In genomic region chr6:15048367-15048766, GRCh38 we compare ENCODE assay signal across 1 cellular context.
A peak's percentile ranks its signal among the peaks of the same experiment; 100 is the strongest.
TF ChIP-seq lines count a peak whose summit lies in the region.

No MANE protein-coding gene starts in this region.

TF ChIP-seq in GM12878, 131 proteins besides CTCF, POLR2A, EP300 and RAD21 (continued from another document and continues in another):
- TF ChIP-seq, protein P1, sequence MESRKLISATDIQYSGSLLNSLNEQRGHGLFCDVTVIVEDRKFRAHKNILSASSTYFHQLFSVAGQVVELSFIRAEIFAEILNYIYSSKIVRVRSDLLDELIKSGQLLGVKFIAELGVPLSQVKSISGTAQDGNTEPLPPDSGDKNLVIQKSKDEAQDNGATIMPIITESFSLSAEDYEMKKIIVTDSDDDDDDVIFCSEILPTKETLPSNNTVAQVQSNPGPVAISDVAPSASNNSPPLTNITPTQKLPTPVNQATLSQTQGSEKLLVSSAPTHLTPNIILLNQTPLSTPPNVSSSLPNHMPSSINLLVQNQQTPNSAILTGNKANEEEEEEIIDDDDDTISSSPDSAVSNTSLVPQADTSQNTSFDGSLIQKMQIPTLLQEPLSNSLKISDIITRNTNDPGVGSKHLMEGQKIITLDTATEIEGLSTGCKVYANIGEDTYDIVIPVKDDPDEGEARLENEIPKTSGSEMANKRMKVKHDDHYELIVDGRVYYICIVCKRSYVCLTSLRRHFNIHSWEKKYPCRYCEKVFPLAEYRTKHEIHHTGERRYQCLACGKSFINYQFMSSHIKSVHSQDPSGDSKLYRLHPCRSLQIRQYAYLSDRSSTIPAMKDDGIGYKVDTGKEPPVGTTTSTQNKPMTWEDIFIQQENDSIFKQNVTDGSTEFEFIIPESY (IDR thresholded peaks at IDR 0.05), result no peak
- no peak for TF ChIP-seq CEBPB (IDR thresholded peaks at IDR 0.05; ENCODE audit: borderline replicate concordance in 1 of 2, low read depth in 2 of 2, low read length in 2 of 2)
- no peak for TF ChIP-seq CUX1 (IDR thresholded peaks at IDR 0.05; ENCODE audit: insufficient replicate concordance, low read depth, low read length)
- peak; percentile 65; the same call in 1 of the 2 replicates for TF ChIP-seq ZNF384 (IDR thresholded peaks at IDR 0.05; ENCODE audit: borderline replicate concordance, low read depth, low read length)
- TF ChIP-seq ATF7 (IDR thresholded peaks at IDR 0.05; ENCODE audit: low read depth), result peak; percentile 52
- no peak for TF ChIP-seq PML (IDR thresholded peaks at IDR 0.05; ENCODE audit: low read length)
- no peak for TF ChIP-seq SMAD5 (IDR thresholded peaks at IDR 0.05; ENCODE audit: low read depth)
- TF ChIP-seq, protein P2, sequence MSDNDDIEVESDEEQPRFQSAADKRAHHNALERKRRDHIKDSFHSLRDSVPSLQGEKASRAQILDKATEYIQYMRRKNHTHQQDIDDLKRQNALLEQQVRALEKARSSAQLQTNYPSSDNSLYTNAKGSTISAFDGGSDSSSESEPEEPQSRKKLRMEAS (IDR thresholded peaks at IDR 0.05; ENCODE audit: low read depth, low read length), result no peak
- TF ChIP-seq MTA2 (IDR thresholded peaks at IDR 0.05; ENCODE audit: low read depth), result no peak
- no peak for TF ChIP-seq NBN (IDR thresholded peaks at IDR 0.05)
- no peak for TF ChIP-seq ESRRA (IDR thresholded peaks at IDR 0.05; ENCODE audit: low read length)
- TF ChIP-seq PAX5 (IDR thresholded peaks at IDR 0.05; ENCODE audit: borderline replicate concordance, low read depth, low read length), result no peak
- TF ChIP-seq, protein P3, sequence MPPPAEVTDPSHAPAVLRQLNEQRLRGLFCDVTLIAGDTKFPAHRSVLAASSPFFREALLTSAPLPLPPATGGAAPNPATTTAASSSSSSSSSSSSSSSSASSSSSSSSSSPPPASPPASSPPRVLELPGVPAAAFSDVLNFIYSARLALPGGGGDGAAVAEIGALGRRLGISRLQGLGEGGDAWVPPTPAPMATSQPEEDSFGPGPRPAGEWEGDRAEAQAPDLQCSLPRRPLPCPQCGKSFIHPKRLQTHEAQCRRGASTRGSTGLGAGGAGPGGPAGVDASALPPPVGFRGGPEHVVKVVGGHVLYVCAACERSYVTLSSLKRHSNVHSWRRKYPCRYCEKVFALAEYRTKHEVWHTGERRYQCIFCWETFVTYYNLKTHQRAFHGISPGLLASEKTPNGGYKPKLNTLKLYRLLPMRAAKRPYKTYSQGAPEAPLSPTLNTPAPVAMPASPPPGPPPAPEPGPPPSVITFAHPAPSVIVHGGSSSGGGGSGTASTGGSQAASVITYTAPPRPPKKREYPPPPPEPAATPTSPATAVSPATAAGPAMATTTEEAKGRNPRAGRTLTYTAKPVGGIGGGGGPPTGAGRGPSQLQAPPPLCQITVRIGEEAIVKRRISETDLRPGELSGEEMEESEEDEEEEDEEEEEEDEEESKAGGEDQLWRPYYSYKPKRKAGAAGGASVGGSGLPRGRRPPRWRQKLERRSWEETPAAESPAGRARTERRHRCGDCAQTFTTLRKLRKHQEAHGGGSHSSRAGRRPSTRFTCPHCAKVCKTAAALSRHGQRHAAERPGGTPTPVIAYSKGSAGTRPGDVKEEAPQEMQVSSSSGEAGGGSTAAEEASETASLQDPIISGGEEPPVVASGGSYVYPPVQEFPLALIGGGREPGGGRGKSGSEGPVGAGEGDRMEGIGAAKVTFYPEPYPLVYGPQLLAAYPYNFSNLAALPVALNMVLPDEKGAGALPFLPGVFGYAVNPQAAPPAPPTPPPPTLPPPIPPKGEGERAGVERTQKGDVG (CRISPR knock-in tag; IDR thresholded peaks at IDR 0.05), result no peak
- no peak for TF ChIP-seq DPF2 (IDR thresholded peaks at IDR 0.05)
- TF ChIP-seq BCL11A (IDR thresholded peaks at IDR 0.05; ENCODE audit: low read depth, low read length), result no peak
- TF ChIP-seq, protein P4, sequence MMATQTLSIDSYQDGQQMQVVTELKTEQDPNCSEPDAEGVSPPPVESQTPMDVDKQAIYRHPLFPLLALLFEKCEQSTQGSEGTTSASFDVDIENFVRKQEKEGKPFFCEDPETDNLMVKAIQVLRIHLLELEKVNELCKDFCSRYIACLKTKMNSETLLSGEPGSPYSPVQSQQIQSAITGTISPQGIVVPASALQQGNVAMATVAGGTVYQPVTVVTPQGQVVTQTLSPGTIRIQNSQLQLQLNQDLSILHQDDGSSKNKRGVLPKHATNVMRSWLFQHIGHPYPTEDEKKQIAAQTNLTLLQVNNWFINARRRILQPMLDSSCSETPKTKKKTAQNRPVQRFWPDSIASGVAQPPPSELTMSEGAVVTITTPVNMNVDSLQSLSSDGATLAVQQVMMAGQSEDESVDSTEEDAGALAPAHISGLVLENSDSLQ (IDR thresholded peaks at IDR 0.05), result no peak
- TF ChIP-seq NR2C1 (IDR thresholded peaks at IDR 0.05), result no peak
- no peak for TF ChIP-seq NR2F1 (conservative IDR thresholded peaks at IDR 0.05)
- TF ChIP-seq MEF2B (IDR thresholded peaks at IDR 0.05; ENCODE audit: partially characterized antibody, poor library complexity, severe bottlenecking), result peak; percentile 79
- TF ChIP-seq LARP7 (IDR thresholded peaks at IDR 0.05), result no peak
- TF ChIP-seq CEBPZ (IDR thresholded peaks at IDR 0.05; ENCODE audit: low read depth, low read length), result no peak
- no peak for TF ChIP-seq USF1 (IDR thresholded peaks at IDR 0.05; ENCODE audit: borderline replicate concordance, extremely low read length, insufficient read depth, low read depth, low read length)
- no peak for TF ChIP-seq STAT3 (IDR thresholded peaks at IDR 0.05; ENCODE audit: low read depth, low read length)
- no peak for TF ChIP-seq SUPT20H (IDR thresholded peaks at IDR 0.05; ENCODE audit: borderline replicate concordance, control insufficient read depth, low read depth, low read length)
- no peak for TF ChIP-seq CBFB (IDR thresholded peaks at IDR 0.05; ENCODE audit: low read depth)
- no peak for TF ChIP-seq SIN3A (IDR thresholded peaks at IDR 0.05; ENCODE audit: low read depth, low read length)
- TF ChIP-seq YY1 (IDR thresholded peaks at IDR 0.05; ENCODE audit: low read depth, low read length), result no peak
- no peak for TF ChIP-seq HCFC1 (IDR thresholded peaks at IDR 0.05; ENCODE audit: low read length)
- TF ChIP-seq NRF1 (conservative IDR thresholded peaks at IDR 0.05; ENCODE audit: low read depth, low read length), result no peak
- 0 out of 2 replicates have a peak, but pooled peaks have one; percentile 20 for TF ChIP-seq NKRF (conservative IDR thresholded peaks at IDR 0.05)
- TF ChIP-seq IKZF2 (IDR thresholded peaks at IDR 0.05), result peak in 1 of 2 experiments; percentile 39; a peak in 2 of 4 replicates
- no peak for TF ChIP-seq ZZZ3 (IDR thresholded peaks at IDR 0.05; ENCODE audit: control insufficient read depth, insufficient read length, low read depth)
- TF ChIP-seq FOXM1 (IDR thresholded peaks at IDR 0.05; ENCODE audit: low read depth, low read length), result no peak
- no peak for TF ChIP-seq IRF4 (IDR thresholded peaks at IDR 0.05; ENCODE audit: low read depth, low read length)
- TF ChIP-seq SMC3 (IDR thresholded peaks at IDR 0.05; ENCODE audit: borderline replicate concordance, low read length), result no peak
- TF ChIP-seq RELA (IDR thresholded peaks at IDR 0.05; ENCODE audit: borderline replicate concordance, partially characterized antibody), result no peak
- TF ChIP-seq ATF3 (IDR thresholded peaks at IDR 0.05; ENCODE audit: borderline replicate concordance, extremely low read depth, low read depth, low read length), result no peak
- TF ChIP-seq, protein P5, sequence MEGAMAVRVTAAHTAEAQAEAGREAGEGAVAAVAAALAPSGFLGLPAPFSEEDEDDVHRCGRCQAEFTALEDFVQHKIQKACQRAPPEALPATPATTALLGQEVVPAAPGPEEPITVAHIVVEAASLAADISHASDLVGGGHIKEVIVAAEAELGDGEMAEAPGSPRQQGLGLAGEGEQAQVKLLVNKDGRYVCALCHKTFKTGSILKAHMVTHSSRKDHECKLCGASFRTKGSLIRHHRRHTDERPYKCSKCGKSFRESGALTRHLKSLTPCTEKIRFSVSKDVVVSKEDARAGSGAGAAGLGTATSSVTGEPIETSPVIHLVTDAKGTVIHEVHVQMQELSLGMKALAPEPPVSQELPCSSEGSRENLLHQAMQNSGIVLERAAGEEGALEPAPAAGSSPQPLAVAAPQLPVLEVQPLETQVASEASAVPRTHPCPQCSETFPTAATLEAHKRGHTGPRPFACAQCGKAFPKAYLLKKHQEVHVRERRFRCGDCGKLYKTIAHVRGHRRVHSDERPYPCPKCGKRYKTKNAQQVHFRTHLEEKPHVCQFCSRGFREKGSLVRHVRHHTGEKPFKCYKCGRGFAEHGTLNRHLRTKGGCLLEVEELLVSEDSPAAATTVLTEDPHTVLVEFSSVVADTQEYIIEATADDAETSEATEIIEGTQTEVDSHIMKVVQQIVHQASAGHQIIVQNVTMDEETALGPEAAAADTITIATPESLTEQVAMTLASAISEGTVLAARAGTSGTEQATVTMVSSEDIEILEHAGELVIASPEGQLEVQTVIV (IDR thresholded peaks at IDR 0.05; ENCODE audit: borderline replicate concordance, partially characterized antibody), result no peak
- no peak for TF ChIP-seq ZNF24 (IDR thresholded peaks at IDR 0.05)
- no peak for TF ChIP-seq BACH1 (IDR thresholded peaks at IDR 0.05; ENCODE audit: borderline replicate concordance)
